In the genomic region with DNA sequence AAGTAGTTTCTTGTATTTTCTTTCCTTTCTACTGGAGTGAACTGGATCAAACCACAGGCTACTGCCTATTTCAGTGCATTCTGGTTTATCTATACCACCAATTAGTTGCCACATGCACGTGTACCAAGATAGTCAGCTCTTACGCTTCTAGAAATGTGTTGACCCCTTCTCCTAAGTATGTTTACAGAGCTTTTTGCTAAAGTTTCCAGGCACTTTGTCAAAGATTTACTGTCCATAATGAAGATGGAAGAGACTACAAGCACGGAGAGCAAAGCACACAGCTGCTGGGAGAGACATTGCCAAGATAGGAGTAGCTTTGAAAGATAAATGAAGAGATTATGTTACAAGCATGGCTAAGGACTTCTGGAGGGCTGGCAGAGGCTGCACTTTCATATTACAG, we compare ENCODE assay signal across 9 cellular contexts. TPM values are rescaled to one million over a fixed set of nuclear protein-coding genes. Genes with fewer than 3 reads are reported as not detected.
DNase-seq lines count a peak whose midpoint lies in the region; ATAC-seq, FAIRE-seq and TF ChIP-seq lines count a peak whose summit lies in the region.
"Had no signal": no experiment of that assay in that cellular context is flagged by ENCODE, and none has a peak within 500 bp of the region (broad histone marks: within the 10 kb centered on the region; RNA-seq: fewer than 3 reads in every experiment).

No MANE protein-coding gene starts in this region.

- TF ChIP-seq POLR2A in GM12892 (IDR thresholded peaks at IDR 0.05; ENCODE audit: low read depth, low read length): no peak

- no peaks in the 10 kb centered on the region for H3K36me3 ChIP-seq in heart right ventricle
- H3K36me3 ChIP-seq in skeletal muscle satellite cell (ENCODE audit: insufficient read depth, low read length): no peaks in the 10 kb centered on the region

- intact Hi-C loops in heart right ventricle (cut with DNase I): loop anchor here in 1 of 10 donors (10.0 kb wide), 1 partner anchor 55 kb away; a partner anchor contains a TSS

- TF ChIP-seq CTCF in heart right ventricle (IDR thresholded peaks at IDR 0.05): no peak

- H3K9me3 ChIP-seq in heart right ventricle: no peaks in the 10 kb centered on the region
- H3K9me3 ChIP-seq in skeletal muscle satellite cell (replicated peaks; ENCODE audit: low read length): no peaks in the 10 kb centered on the region

- peak overlapping the region; percentile 11 to 84 (median 58) for H3K27ac ChIP-seq in heart right ventricle

- H3K9ac ChIP-seq in skeletal muscle satellite cell (ENCODE audit: low read depth, low read length): peak overlapping the region; percentile 10

- DNase-seq in LHCN-M2 (ENCODE audit: low read depth) (peak; percentile 58), OCI-M1 (lab: John Stamatoyannopoulos, UW) (peak; percentile 67), heart right ventricle (no peak), GM12892 (ENCODE audit: insufficient read length) (no peak)
- DNase-seq in activated CD4-positive, alpha-beta T cell treated with anti-CD3 and anti-CD28 coated beads, Interleukin-2, amount 50 U/mL, for 4 hours: no peak
- DNase-seq in activated naive CD4-positive, alpha-beta T cell treated with anti-CD3 and anti-CD28 coated beads, Interleukin-2, amount 50 U/mL, for 16 hours: no peak
- DNase-seq: DMS153 had no signal

- H3K4me1 ChIP-seq in heart right ventricle (peaks cover 0 to 22% (median 16%) of the 10 kb centered on the region in 9 donors), skeletal muscle satellite cell (ENCODE audit: control insufficient read depth, insufficient read depth, low read length) (peaks cover 15% of the 10 kb centered on the region)

- H3K4me3 ChIP-seq in heart right ventricle: peak overlapping the region in 3 of 10 donors; percentile 1 to 10 (median 6)
- no peak overlapping the region for H3K4me3 ChIP-seq in skeletal muscle satellite cell (ENCODE audit: low read length)

- peak overlapping the region; percentile 5 for H3K4me2 ChIP-seq in skeletal muscle satellite cell (ENCODE audit: low read length)

- WGBS in heart right ventricle, 2 donors: 25 to 28% methylated on average over 3 of the region's 3 CpGs

- H3K27me3 ChIP-seq in heart right ventricle (no peaks in the 10 kb centered on the region), skeletal muscle satellite cell (ENCODE audit: control insufficient read depth, insufficient read depth, low read length) (no peaks in the 10 kb centered on the region)

- ATAC-seq in heart right ventricle: peak in 3 of 8 donors; percentile 41 to 64 (median 42)

- no peak for FAIRE-seq in GM12892 (lab: Jason Lieb, UNC)
- FAIRE-seq: GM18507 had no signal

RNA-seq across cellular contexts. Expression of a gene that starts 59.1 kb away (rescaled TPM):
- total RNA-seq in LHCN-M2 (2014; rRNA removed): 6.2 and 10.4 TPM in 2 replicates
- polyA plus RNA-seq in LHCN-M2 (2012): 0.70 TPM
- 10 to 100 TPM in 4 of 10 donors, 1 to 10 TPM in 6; 4.2 to 20.5 (median 9.3) TPM for total RNA-seq in heart right ventricle
- 1 to 10 TPM; 3.6 to 6.0 TPM for polyA plus RNA-seq in heart right ventricle
- 65.9 and 86.1 TPM in 2 replicates for total RNA-seq in skeletal muscle satellite cell (2012; rRNA removed)
- polyA plus RNA-seq in GM12892 (2012; ENCODE audit: missing spikeins): not detected

Comparison
In these comparisons a context has a peak if more than half of its experiments do, and no peak if none do; other contexts are left out.
1. DNase-seq: peak in LHCN-M2 (single experiment) and OCI-M1 (single experiment); none in heart right ventricle (0 of 2), GM12892 (single experiment), activated CD4-positive, alpha-beta T cell treated with anti-CD3 and anti-CD28 coated beads, Interleukin-2, amount 50 U/mL, for 4 hours (0 of 2) and activated naive CD4-positive, alpha-beta T cell treated with anti-CD3 and anti-CD28 coated beads, Interleukin-2, amount 50 U/mL, for 16 hours (single experiment).